In genomic region chr22:37502342-37503182, GRCh38 we compare ENCODE assay signal across 10 cellular contexts. TPM values are rescaled to one million over a fixed set of nuclear protein-coding genes. Genes with fewer than 3 reads are reported as not detected.
DNase-seq lines count a peak whose midpoint lies in the region; ATAC-seq and TF ChIP-seq lines count a peak whose summit lies in the region.
"Had no signal": no experiment of that assay in that cellular context is flagged by ENCODE, and none has a peak within 500 bp of the region (broad histone marks: within the 10 kb centered on the region; RNA-seq: fewer than 3 reads in every experiment).

No MANE protein-coding gene starts in this region.

- no peaks in the 10 kb centered on the region for H3K79me2 ChIP-seq in hepatocyte

- H3K27ac ChIP-seq in hepatocyte (peak overlapping the region; percentile 97), skeletal muscle tissue (ENCODE audit: low read depth, low read length) (peak overlapping the region; percentile 76)

- H2AFZ ChIP-seq in hepatocyte, result no peak overlapping the region

- H3K9ac ChIP-seq in skeletal muscle tissue (ENCODE audit: low read depth in 1 of 3, low read length in 3 of 3), result peak overlapping the region in 1 of 3 donors; percentile 50

- H3K9me3 ChIP-seq in hepatocyte (ENCODE audit: low read depth), result no peaks in the 10 kb centered on the region
- H3K9me3 ChIP-seq in skeletal muscle tissue (ENCODE audit: control insufficient read depth in 3 of 3, low read length in 3 of 3), result no peaks in the 10 kb centered on the region

- peak overlapping the region; percentile 59 for H3K4me2 ChIP-seq in hepatocyte

- no peaks in the 10 kb centered on the region for H4K20me1 ChIP-seq in hepatocyte (ENCODE audit: insufficient read depth, poor library complexity, severe bottlenecking)

- no peak for TF ChIP-seq CTCF in hepatocyte (IDR thresholded peaks at IDR 0.05; ENCODE audit: poor library complexity)

- H3K4me3 ChIP-seq in hepatocyte (no peak overlapping the region), skeletal muscle tissue (ENCODE audit: low read length in 3 of 3) (no peak overlapping the region)

- H3K9me2 ChIP-seq in hepatocyte (replicated peaks; ENCODE audit: insufficient read depth), result no peaks in the 10 kb centered on the region

- peaks cover 51% of the 10 kb centered on the region for H3K4me1 ChIP-seq in hepatocyte (ENCODE audit: insufficient read depth)
- H3K4me1 ChIP-seq in skeletal muscle tissue (ENCODE audit: control insufficient read depth in 3 of 3, insufficient read depth in 3 of 3, low read length in 3 of 3), result peaks cover 34 to 72% (median 51%) of the 10 kb centered on the region in 3 donors

- WGBS in hepatocyte (ENCODE audit: low lambda C conversion rate, missing lambda C conversion rate), result 62% methylated on average over 16 of the region's 16 CpGs

- H3K36me3 ChIP-seq in hepatocyte (replicated peaks; ENCODE audit: insufficient read depth, low read depth), result no peaks in the 10 kb centered on the region
- peaks cover 0 to 2% (median 2%) of the 10 kb centered on the region in 3 donors for H3K36me3 ChIP-seq in skeletal muscle tissue (ENCODE audit: control insufficient read depth in 3 of 3, insufficient read depth in 3 of 3, low read length in 3 of 3)

- ATAC-seq in GM19324 (IDR thresholded peaks at IDR 0.05; ENCODE audit: low FRiP score, unreplicated experiment) (no peak), GM19351 (IDR thresholded peaks at IDR 0.05; ENCODE audit: unreplicated experiment) (no peak), HG03135 (IDR thresholded peaks at IDR 0.05; ENCODE audit: unreplicated experiment) (no peak)

- DNase-seq in HuH-7 (ENCODE audit: low spot score) (peak; percentile 90), UCSD-AML1 (lab: John Stamatoyannopoulos, UW; ENCODE audit: unreplicated experiment) (peak; percentile 43), hepatocyte (ENCODE audit: low spot score) (peak; percentile 91), T-helper 1 cell (no peak)
- DNase-seq: activated CD8-positive, alpha-beta memory T cell treated with anti-CD3 and anti-CD28 coated beads, Interleukin-2, amount 50 U/mL, for 4 hours; SHP77 treated with DMSO at 0.1 percent for 48 hours had no signal

- no peaks in the 10 kb centered on the region for H3K27me3 ChIP-seq in hepatocyte
- H3K27me3 ChIP-seq in skeletal muscle tissue (ENCODE audit: control insufficient read depth in 3 of 3, insufficient read depth in 3 of 3, low read length in 3 of 3), result peaks cover 7 to 20% (median 10%) of the 10 kb centered on the region in 3 donors

RNA-seq across cellular contexts. Expression of gene MFNG, which starts 16.4 kb away (rescaled TPM):
- total RNA-seq in hepatocyte (1.7 and 3.3 TPM in 2 replicates), skeletal muscle tissue (3.7 TPM)
- 3.3 and 6.3 TPM in 2 replicates for polyA plus RNA-seq in hepatocyte

RNA-seq across cellular contexts. Expression of gene CARD10, which starts 16.7 kb away (rescaled TPM):
- 19.1 and 23.4 TPM in 2 replicates for total RNA-seq in hepatocyte
- polyA plus RNA-seq in hepatocyte, result 28.7 and 31.2 TPM in 2 replicates
- 5.7 TPM for total RNA-seq in skeletal muscle tissue

RNA-seq across cellular contexts. Expression of gene CDC42EP1, which starts 57.7 kb away (rescaled TPM):
- 31.4 and 34.6 TPM in 2 replicates for total RNA-seq in hepatocyte
- polyA plus RNA-seq in hepatocyte, result 146 and 149 TPM in 2 replicates
- 6.3 TPM for total RNA-seq in skeletal muscle tissue

Comparison
In these comparisons a context has a peak if more than half of its experiments do, and no peak if none do; other contexts are left out.
1. DNase-seq: peak in HuH-7 (single experiment), UCSD-AML1 (single experiment) and hepatocyte (single experiment); none in T-helper 1 cell (0 of 5).